8 cellular contexts compared by ENCODE assay signal in genomic region chr7:47786557-47787248, GRCh38.
DNase-seq lines count a peak whose midpoint lies in the region; ATAC-seq, FAIRE-seq and TF ChIP-seq lines count a peak whose summit lies in the region.

No MANE protein-coding gene starts in this region.

- DNase-seq in A673 (ENCODE audit: low spot score): peak; percentile 66
- DNase-seq in MG63: peak; percentile 99
- DNase-seq in endothelial cell of umbilical vein (ENCODE audit: low read depth, low spot score): peak; percentile 98
- DNase-seq in NCI-H2107 treated with DMSO at 0.1 percent for 48 hours (lab: John Stamatoyannopoulos, UW; ENCODE audit: unreplicated experiment): no peak
- no peak for DNase-seq in superior temporal gyrus (ENCODE audit: extremely low spot score)

- H3K36me3 ChIP-seq in A673 (ENCODE audit: insufficient read depth, low read length, poor library complexity, severe bottlenecking) (no peaks in the 10 kb centered on the region), MG63 (no peaks in the 10 kb centered on the region), endothelial cell of umbilical vein (ENCODE audit: control insufficient read depth in 2 of 2, extremely low read depth in 1 of 2, insufficient read depth in 2 of 2, low read length in 2 of 2) (no peaks in the 10 kb centered on the region), mucosa of rectum (ENCODE audit: control insufficient read depth in 2 of 2, insufficient read depth in 2 of 2, low read length in 2 of 2) (no peaks in the 10 kb centered on the region)

- no peak for TF ChIP-seq POLR2A in endothelial cell of umbilical vein (IDR thresholded peaks at IDR 0.05; ENCODE audit: low read depth, low read length)

- H3K27ac ChIP-seq in A673 (ENCODE audit: low read depth, low read length, poor library complexity, severe bottlenecking): no peak overlapping the region
- H3K27ac ChIP-seq in endothelial cell of umbilical vein (ENCODE audit: insufficient read depth, low read depth, low read length): peak overlapping the region; percentile 100
- H3K27ac ChIP-seq in mucosa of rectum (ENCODE audit: low read depth in 2 of 2, low read length in 2 of 2): peak overlapping the region; percentile 9 to 13

- dilution Hi-C loops in endothelial cell of umbilical vein (cut with MboI; ENCODE audit: extremely low pct_ligation_motif_present, low sequenced_read_pairs): no loop called here

- no peaks in the 10 kb centered on the region for H3K9me3 ChIP-seq in A673 (ENCODE audit: low read depth, low read length, poor library complexity, severe bottlenecking)
- H3K9me3 ChIP-seq in MG63: no peaks in the 10 kb centered on the region
- H3K9me3 ChIP-seq in endothelial cell of umbilical vein (replicated peaks; ENCODE audit: control insufficient read depth, insufficient read depth, low read length): no peaks in the 10 kb centered on the region
- no peaks in the 10 kb centered on the region for H3K9me3 ChIP-seq in mucosa of rectum (ENCODE audit: control insufficient read depth in 2 of 2, low read length in 2 of 2)

- BruUV-seq in A673 (replicated peaks; lab: Mats Ljungman, UMichigan): no TSS peak
- BruUV-seq in endothelial cell of umbilical vein (replicated peaks; lab: Mats Ljungman, UMichigan): no TSS peak

- no peaks in the 10 kb centered on the region for H4K20me1 ChIP-seq in endothelial cell of umbilical vein (replicated peaks; ENCODE audit: control insufficient read depth, extremely low read depth, insufficient read depth, low read length)

- no peaks in the 10 kb centered on the region for H3K79me2 ChIP-seq in endothelial cell of umbilical vein (ENCODE audit: control insufficient read depth, insufficient read depth, low read length)

- peak; percentile 97 for FAIRE-seq in endothelial cell of umbilical vein (lab: Jason Lieb, UNC)

- H3K4me2 ChIP-seq in endothelial cell of umbilical vein (ENCODE audit: insufficient read depth, low read length): peak overlapping the region; percentile 67

- no peak for ATAC-seq in HG02970 (IDR thresholded peaks at IDR 0.05; ENCODE audit: low FRiP score, unreplicated experiment)
- ATAC-seq in GM18861 (IDR thresholded peaks at IDR 0.05; ENCODE audit: unreplicated experiment): no peak

- H3K9ac ChIP-seq in endothelial cell of umbilical vein (replicated peaks; ENCODE audit: extremely low read depth, insufficient read depth, low read length) (peak overlapping the region; percentile 74), mucosa of rectum (ENCODE audit: low read depth in 1 of 2, low read length in 2 of 2) (no peak overlapping the region)

- H3K4me1 ChIP-seq in A673 (ENCODE audit: insufficient read depth, low read length, poor library complexity, severe bottlenecking) (peaks cover 9% of the 10 kb centered on the region), endothelial cell of umbilical vein (ENCODE audit: control insufficient read depth, extremely low read depth, insufficient read depth, low read length) (peaks cover 51% of the 10 kb centered on the region), mucosa of rectum (ENCODE audit: control insufficient read depth in 2 of 2, insufficient read depth in 2 of 2, low read length in 2 of 2) (no peaks in the 10 kb centered on the region)

- TF ChIP-seq CTCF in A673 (conservative IDR thresholded peaks at IDR 0.05; ENCODE audit: low read depth, low read length): no peak
- no peak for TF ChIP-seq CTCF in endothelial cell of umbilical vein (IDR thresholded peaks at IDR 0.05; ENCODE audit: extremely low read depth in 1 of 2, insufficient read depth in 1 of 2, low read depth in 1 of 2, low read length in 2 of 2)

- POLR2A ChIA-PET in A673 (lab: Charles Lee; ENCODE audit: low non-redundant PET) (no interaction called here), endothelial cell of umbilical vein (lab: Charles Lee) (interaction anchor here (1.7 kb wide), 1 partner anchor 19 kb away, joined by 3 read pairs; no protein-coding TSS in a partner anchor)

- H3K4me3 ChIP-seq in A673 (ENCODE audit: low read depth, low read length, poor library complexity, severe bottlenecking): no peak overlapping the region
- no peak overlapping the region for H3K4me3 ChIP-seq in MG63
- no peak overlapping the region for H3K4me3 ChIP-seq in endothelial cell of umbilical vein (replicated peaks in 1 of 3; ENCODE audit: insufficient read depth in 1 of 3, low read depth in 1 of 3, low read length in 3 of 3)
- no peak overlapping the region for H3K4me3 ChIP-seq in mucosa of rectum (ENCODE audit: low read length in 2 of 2)

- peak overlapping the region; percentile 38 for H2AFZ ChIP-seq in endothelial cell of umbilical vein (ENCODE audit: low read depth, low read length)

- no peaks in the 10 kb centered on the region for H3K9me1 ChIP-seq in endothelial cell of umbilical vein (replicated peaks; ENCODE audit: control insufficient read depth, extremely low read depth, insufficient read depth, low read length)

- intact Hi-C loops in A673 (cut with micrococcal nuclease; ENCODE audit: unreplicated experiment) (no loop called here), endothelial cell of umbilical vein (cut with micrococcal nuclease) (loop anchor here (1.0 to 10.0 kb wide), 6 partner anchors 60 to 1032 kb away; partner anchors contain the start of gene UPP1)

- CTCF ChIA-PET in A673 (lab: Charles Lee) (no interaction called here), endothelial cell of umbilical vein (lab: Charles Lee) (interaction anchor here (0.8 to 2.8 kb wide), 11 partner anchors 10 to 520 kb away, joined by 3 to 17 read pairs (median 4); no protein-coding TSS in a partner anchor)

- no peaks in the 10 kb centered on the region for H3K27me3 ChIP-seq in A673 (replicated peaks; ENCODE audit: insufficient read depth, low read depth, low read length, poor library complexity)
- H3K27me3 ChIP-seq in MG63: no peaks in the 10 kb centered on the region
- no peaks in the 10 kb centered on the region for H3K27me3 ChIP-seq in endothelial cell of umbilical vein (ENCODE audit: control insufficient read depth in 2 of 2, insufficient read depth in 2 of 2, low read length in 2 of 2)
- no peaks in the 10 kb centered on the region for H3K27me3 ChIP-seq in mucosa of rectum (ENCODE audit: control insufficient read depth in 2 of 2, insufficient read depth in 2 of 2, low read length in 2 of 2)

TF ChIP-seq in endothelial cell of umbilical vein, 7 proteins besides CTCF, POLR2A, EP300 and RAD21:
- peak; percentile 88 for TF ChIP-seq POLR2AphosphoS5 (IDR thresholded peaks at IDR 0.05; ENCODE audit: insufficient read depth, low read depth, low read length)
- TF ChIP-seq JUN (IDR thresholded peaks at IDR 0.05; ENCODE audit: borderline replicate concordance, insufficient read depth, insufficient read length, low read depth): peak; percentile 81
- no peak for TF ChIP-seq EZH2 (IDR thresholded peaks at IDR 0.05; ENCODE audit: borderline replicate concordance, low read depth, low read length, severe bottlenecking)
- TF ChIP-seq MAX (IDR thresholded peaks at IDR 0.05; ENCODE audit: insufficient read depth, insufficient read length): no peak
- TF ChIP-seq MYC (IDR thresholded peaks at IDR 0.05; ENCODE audit: low read depth, low read length): no peak
- peak; percentile 96 for TF ChIP-seq FOS (IDR thresholded peaks at IDR 0.05; ENCODE audit: borderline replicate concordance, insufficient read depth, low read length)
- TF ChIP-seq GATA2 (IDR thresholded peaks at IDR 0.05; ENCODE audit: insufficient read depth, insufficient read length, low read depth, low read length): peak; percentile 70

Comparison
In these comparisons a context has a peak if more than half of its experiments do, and no peak if none do; other contexts are left out.
1. DNase-seq: peak in A673 (single experiment), MG63 (single experiment) and endothelial cell of umbilical vein (single experiment); none in NCI-H2107 treated with DMSO at 0.1 percent for 48 hours (single experiment) and superior temporal gyrus (single experiment).